In genomic region chrX:42797646-42798045, GRCh38 we compare ENCODE assay signal across 21 cellular contexts. TPM values are rescaled to one million over a fixed set of nuclear protein-coding genes. Genes with fewer than 3 reads are reported as not detected.
DNase-seq lines count a peak whose midpoint lies in the region; ATAC-seq, FAIRE-seq and TF ChIP-seq lines count a peak whose summit lies in the region.
"Had no signal": no experiment of that assay in that cellular context is flagged by ENCODE, and none has a peak within 500 bp of the region (broad histone marks: within the 10 kb centered on the region; RNA-seq: fewer than 3 reads in every experiment).

No MANE protein-coding gene starts in this region.

- no peak overlapping the region for H3K9ac ChIP-seq in K562 (ENCODE audit: insufficient read depth in 1 of 2, low read depth in 2 of 2, low read length in 2 of 2)

- no peaks in the 10 kb centered on the region for H3K9me3 ChIP-seq in K562 (replicated peaks; ENCODE audit: control insufficient read depth, insufficient read depth, low read depth, low read length)
- H3K9me3 ChIP-seq: body of pancreas had no signal

- no peak for TF ChIP-seq POLR2A in K562 (conservative IDR thresholded peaks at IDR 0.05)

- H3K4me3 ChIP-seq in HFF-Myc (replicated peaks; ENCODE audit: low read depth, low read length): no peak overlapping the region
- H3K4me3 ChIP-seq in K562: no peak overlapping the region
- H3K4me3 ChIP-seq: body of pancreas had no signal

- 6% methylated on average over 4 of the region's 7 CpGs for WGBS in K562 (ENCODE audit: insufficient coverage, low coverage, missing lambda C conversion rate)

- no peak for TF ChIP-seq CTCF in HFF-Myc (IDR thresholded peaks at IDR 0.05; ENCODE audit: low read depth, low read length, missing control alignments)
- no peak for TF ChIP-seq CTCF in K562 (IDR thresholded peaks at IDR 0.05 in 2 of 3, conservative IDR thresholded peaks at IDR 0.05 in 1 of 3; ENCODE audit: insufficient read depth in 2 of 3, low read depth in 1 of 3, low read length in 3 of 3)
- no peak for TF ChIP-seq CTCF in nephron progenitor cell (IDR thresholded peaks at IDR 0.05)

- no peaks in the 10 kb centered on the region for H3K27me3 ChIP-seq in K562 (ENCODE audit: control insufficient read depth in 2 of 2, insufficient read depth in 2 of 2, low read length in 2 of 2)
- H3K27me3 ChIP-seq: body of pancreas had no signal

- peaks cover 7% of the 10 kb centered on the region for H3K4me1 Mint-ChIP-seq in nephron progenitor cell
- H3K4me1 Mint-ChIP-seq: activated naive CD8-positive, alpha-beta T cell treated with anti-CD3 and anti-CD28 coated beads for 36 hours; mesothelial cell of epicardium; nephron had no signal

- CTCF ChIA-PET in K562 (lab: Yijun Ruan, JAX; ENCODE audit: low intra/inter-chr PET ratio): no interaction called here

- H2AFZ ChIP-seq in K562 (ENCODE audit: low read depth, low read length): no peak overlapping the region

- H4K20me1 ChIP-seq in K562 (replicated peaks; ENCODE audit: control insufficient read depth, insufficient read depth, low read length): no peaks in the 10 kb centered on the region

- FAIRE-seq in K562 (lab: Jason Lieb, UNC): no peak

- BruUV-seq in K562 (replicated peaks; lab: Mats Ljungman, UMichigan): no TSS peak

- peaks cover 2% of the 10 kb centered on the region for H3K36me3 Mint-ChIP-seq in nephron progenitor cell (ENCODE audit: low read depth)
- H3K36me3 Mint-ChIP-seq: mesothelial cell of epicardium had no signal

- no peak overlapping the region for H3K4me2 ChIP-seq in K562 (ENCODE audit: insufficient read depth, low read length)

- DNase-seq in Caki2 (ENCODE audit: low read depth): peak; percentile 10
- peak; percentile 1 for DNase-seq in HFF-Myc (ENCODE audit: extremely low read depth, low read depth)
- DNase-seq in K562 (ENCODE audit: extremely low read depth in 1 of 4, low spot score in 3 of 4): no peak
- DNase-seq in nephron progenitor cell: no peak
- DNase-seq in DMS79 (lab: John Stamatoyannopoulos, UW): no peak
- no peak for DNase-seq in anterior cingulate cortex (lab: John Stamatoyannopoulos, UW)
- DNase-seq: activated naive CD8-positive, alpha-beta T cell treated with anti-CD3 and anti-CD28 coated beads for 36 hours; body of pancreas; effector CD8-positive, alpha-beta T cell; GOT3; Kasumi-1; left colon; NCI-H1105 treated with DMSO at 0.1 percent for 48 hours; NCI-H524 treated with DMSO at 0.1 percent for 48 hours; stimulated activated naive CD4-positive, alpha-beta T cell treated with Interleukin-2 at 50 U/mL for 16 hours had no signal

- peaks cover 48% of the 10 kb centered on the region for H3K9me3 Mint-ChIP-seq in nephron progenitor cell

- no peaks in the 10 kb centered on the region for H3K79me2 ChIP-seq in K562 (ENCODE audit: control insufficient read depth, insufficient read depth, low read length)

- no peaks in the 10 kb centered on the region for H3K36me3 ChIP-seq in K562 (ENCODE audit: control insufficient read depth, insufficient read depth, low read length)

- ATAC-seq in K562 (no peak), HG02970 (IDR thresholded peaks at IDR 0.05; ENCODE audit: low FRiP score, unreplicated experiment) (no peak), GM18858 (IDR thresholded peaks at IDR 0.05; ENCODE audit: unreplicated experiment) (no peak)
- ATAC-seq: activated CD4-positive, CD25-positive, alpha-beta regulatory T cell treated with anti-CD3 and anti-CD28 coated beads, Interleukin-2, amount 50 U/mL, for 24 hours; body of pancreas; left colon had no signal

- H3K27ac Mint-ChIP-seq in nephron progenitor cell: peak overlapping the region; percentile 42
- H3K27ac Mint-ChIP-seq: activated naive CD8-positive, alpha-beta T cell treated with anti-CD3 and anti-CD28 coated beads for 36 hours; mesothelial cell of epicardium; nephron had no signal

- in situ Hi-C loops in Caki2 (cut with HindIII; ENCODE audit: low pct_unique_long_range_greater_than_20kb, low sequenced_read_pairs) (no loop called here), K562 (cut with MboI) (no loop called here)

- POLR2A ChIA-PET in K562 (lab: Yijun Ruan, JAX): no interaction called here

- TF ChIP-seq EP300 in K562 (IDR thresholded peaks at IDR 0.05; ENCODE audit: low read length): no peak

- intact Hi-C loops in K562 (cut with micrococcal nuclease): no loop called here

- peaks cover 3% of the 10 kb centered on the region for H3K27me3 Mint-ChIP-seq in nephron progenitor cell (ENCODE audit: low read depth, poor library complexity)
- H3K27me3 Mint-ChIP-seq: activated naive CD8-positive, alpha-beta T cell treated with anti-CD3 and anti-CD28 coated beads for 36 hours had no signal

- H3K4me1 ChIP-seq in K562 (replicated peaks in 1 of 2; ENCODE audit: control insufficient read depth in 2 of 2, insufficient read depth in 2 of 2, low read length in 2 of 2): no peaks in the 10 kb centered on the region
- H3K4me1 ChIP-seq: body of pancreas had no signal

- H3K27ac ChIP-seq in K562 (ENCODE audit: extremely low read depth, low read depth, low read length): no peak overlapping the region
- H3K27ac ChIP-seq: body of pancreas had no signal

- H3K4me3 Mint-ChIP-seq in nephron progenitor cell: no peak overlapping the region
- H3K4me3 Mint-ChIP-seq: activated naive CD8-positive, alpha-beta T cell treated with anti-CD3 and anti-CD28 coated beads for 36 hours; mesothelial cell of epicardium; nephron had no signal

- TF ChIP-seq RAD21 in K562 (CRISPR knock-in tag; conservative IDR thresholded peaks at IDR 0.05 in 1 of 2, IDR thresholded peaks at IDR 0.05 in 1 of 2): no peak

- no peaks in the 10 kb centered on the region for H3K9me1 ChIP-seq in K562 (ENCODE audit: control insufficient read depth, insufficient read depth, low read length)

TF ChIP-seq in K562, 482 proteins besides CTCF, POLR2A, EP300 and RAD21:
- TF ChIP-seq TAL1 (IDR thresholded peaks at IDR 0.05): no peak
- TF ChIP-seq PBX2 (CRISPR knock-in tag; IDR thresholded peaks at IDR 0.05; ENCODE audit: low read depth): no peak
- peak; percentile 61 for TF ChIP-seq PBX2 (tag; conservative IDR thresholded peaks at IDR 0.05; ENCODE audit: low read depth)
- peak; percentile 55 for TF ChIP-seq MEIS2 (IDR thresholded peaks at IDR 0.05; ENCODE audit: partially characterized antibody)
- peak; percentile 47; the same call in 1 of the 2 replicates for TF ChIP-seq PKNOX1 (IDR thresholded peaks at IDR 0.05)

RNA-seq across cellular contexts. Expression of gene PPP1R2C, which starts 19.7 kb away (rescaled TPM):
- not detected in 2 replicates for total RNA-seq in Caki2 (2014; rRNA removed; shearing (Covaris generic); ENCODE audit: low replicate concordance)
- not detected in 2 replicates for total RNA-seq in K562 (2011; cell fraction: chromatin; rRNA removed; ENCODE audit: low replicate concordance)
- not detected in 2 replicates for total RNA-seq in K562 (2011; cell fraction: nucleolus; rRNA removed)
- total RNA-seq in K562 (2011; cell fraction: nucleoplasm; rRNA removed): not detected in 2 replicates
- total RNA-seq in K562 (2014; rRNA removed): not detected in 2 replicates
- total RNA-seq in K562 (2014; rRNA removed; fragmentation: Illumina TruSeq; extraction: Trizol): not detected in 2 replicates
- not detected in 2 replicates for total RNA-seq in K562 (2015; rRNA removed; fragmentation: Illumina TruSeq; extraction: Trizol)
- total RNA-seq in K562 (2021): not detected in 2 replicates
- polyA plus RNA-seq in K562 (2011; rRNA removed): not detected in 2 replicates
- polyA plus RNA-seq in K562 (2011; cell fraction: cytosol; rRNA removed): not detected in 2 replicates
- not detected in 2 replicates for polyA plus RNA-seq in K562 (2011; cell fraction: nucleus; rRNA removed)
- not detected in 2 replicates for polyA plus RNA-seq in K562 (2012)
- polyA plus RNA-seq in K562 (2014; fragmentation: Illumina TruSeq; extraction: Trizol): not detected in 2 replicates
- not detected for polyA plus RNA-seq in K562 (2014; fragmentation: Nextera tagmentation; extraction: Ambion mirVana)
- polyA plus RNA-seq in K562 (2014; rRNA removed): not detected in 2 replicates
- not detected in 2 replicates for polyA minus RNA-seq in K562 (2011; rRNA and poly(A)+ RNA removed)
- polyA minus RNA-seq in K562 (2011; cell fraction: cytosol; rRNA and poly(A)+ RNA removed): not detected in 2 replicates
- polyA minus RNA-seq in K562 (2011; cell fraction: nucleus; rRNA and poly(A)+ RNA removed): not detected in 2 replicates
- total RNA-seq: activated naive CD8-positive, alpha-beta T cell treated with anti-CD3 and anti-CD28 coated beads for 36 hours; body of pancreas; left colon; mesothelial cell of epicardium had no signal
- polyA plus RNA-seq: thymus had no signal

Comparison
In these comparisons a context has a peak if more than half of its experiments do, and no peak if none do; other contexts are left out.
1. DNase-seq: peak in Caki2 (single experiment) and HFF-Myc (single experiment); none in K562 (0 of 4), nephron progenitor cell (single experiment), DMS79 (single experiment) and anterior cingulate cortex (0 of 58).